Comparison of ENCODE assay signal across 1 cellular context in genomic region chr22:19244600-19245352, GRCh38.
TF ChIP-seq lines count a peak whose summit lies in the region.

No MANE protein-coding gene starts in this region.

TF ChIP-seq in WTC11, 78 proteins besides CTCF, POLR2A, EP300 and RAD21 (continued from another document):
- TF ChIP-seq ZNF281 (CRISPR knock-in tag; IDR thresholded peaks at IDR 0.05) (no peak), KAT7 (CRISPR knock-in tag; IDR thresholded peaks at IDR 0.05; ENCODE audit: borderline replicate concordance) (no peak), MAX (CRISPR knock-in tag; IDR thresholded peaks at IDR 0.05) (no peak)
